Comparison of ENCODE assay signal across 8 cellular contexts in the genomic region with DNA sequence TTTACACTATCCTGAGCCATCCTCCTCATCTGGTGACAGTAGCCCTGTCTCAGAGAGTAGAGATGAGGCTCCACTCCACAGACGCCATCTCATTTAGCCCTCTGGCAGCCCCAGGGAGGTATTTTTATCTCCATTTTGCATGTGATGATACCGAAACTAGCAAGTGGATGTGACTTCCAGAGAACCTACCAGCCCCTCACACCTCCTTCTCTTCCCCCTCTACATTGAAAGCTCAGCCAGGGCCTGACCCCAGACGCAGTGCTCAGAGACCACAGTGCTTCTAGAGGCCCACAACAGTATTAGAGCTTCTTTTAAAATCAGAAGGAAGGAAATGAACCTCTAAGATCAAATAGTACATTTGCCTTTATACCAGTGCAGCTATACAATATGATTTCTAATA. TPM values are rescaled to one million over a fixed set of nuclear protein-coding genes. Genes with fewer than 3 reads are reported as not detected.
A peak's percentile ranks its signal among the peaks of the same experiment; 100 is the strongest.
DNase-seq lines count a peak whose midpoint lies in the region; ATAC-seq and TF ChIP-seq lines count a peak whose summit lies in the region.

No MANE protein-coding gene starts in this region.

- H3K27me3 Mint-ChIP-seq in nephron progenitor cell (ENCODE audit: low read depth, poor library complexity): peaks cover 4% of the 10 kb centered on the region

- TF ChIP-seq CTCF in nephron progenitor cell (IDR thresholded peaks at IDR 0.05): no peak

- DNase-seq in NAMALWA (ENCODE audit: low spot score) (peak; percentile 49), nephron progenitor cell (no peak), SK-N-DZ (ENCODE audit: low spot score) (no peak), 8988T (no peak), hypothalamus (lab: John Stamatoyannopoulos, UW) (no peak), ureter (ENCODE audit: low spot score) (no peak)

- H3K27ac Mint-ChIP-seq in nephron progenitor cell: peak overlapping the region; percentile 85

- peaks cover 99% of the 10 kb centered on the region for H3K4me1 Mint-ChIP-seq in nephron progenitor cell

- H3K36me3 Mint-ChIP-seq in nephron progenitor cell (ENCODE audit: low read depth): peaks cover 28% of the 10 kb centered on the region

- peak overlapping the region; percentile 11 for H3K4me3 Mint-ChIP-seq in nephron progenitor cell

- no peaks in the 10 kb centered on the region for H3K9me3 Mint-ChIP-seq in nephron progenitor cell

- ATAC-seq in GM18868 (IDR thresholded peaks at IDR 0.05; ENCODE audit: unreplicated experiment): peak; percentile 78
- peak; percentile 83 for ATAC-seq in GM21786 (IDR thresholded peaks at IDR 0.05; ENCODE audit: unreplicated experiment)

RNA-seq across cellular contexts. Expression of gene GYPC, which starts 8.3 kb away (rescaled TPM):
- polyA plus RNA-seq in SK-N-DZ (2014; cell fraction: cytosol; rRNA removed): not detected in 2 replicates
- polyA plus RNA-seq in SK-N-DZ (2014; cell fraction: nucleus; rRNA removed): not detected in 2 replicates
- total RNA-seq in ureter: 30.1 TPM
